1 cellular context compared by ENCODE assay signal in genomic region chr6:125191916-125192609, GRCh38.
TF ChIP-seq lines count a peak whose summit lies in the region.

No MANE protein-coding gene starts in this region.

TF ChIP-seq in HepG2, 621 proteins besides CTCF, POLR2A, EP300 and RAD21 (continued from another document):
- TF ChIP-seq ZBTB14 (CRISPR knock-in tag; IDR thresholded peaks at IDR 0.05), result no peak
- TF ChIP-seq SMC3 (IDR thresholded peaks at IDR 0.05; ENCODE audit: low read length), result peak; percentile 39
- no peak for TF ChIP-seq ZNF501 (CRISPR knock-in tag; IDR thresholded peaks at IDR 0.05)
- no peak for TF ChIP-seq KLF15 (CRISPR knock-in tag; IDR thresholded peaks at IDR 0.05; ENCODE audit: borderline replicate concordance)
- no peak for TF ChIP-seq PPARG (CRISPR knock-in tag; conservative IDR thresholded peaks at IDR 0.05)
- TF ChIP-seq U2AF2 (IDR thresholded peaks at IDR 0.05; ENCODE audit: low read depth, low read length), result no peak
- no peak for TF ChIP-seq ZNF335 (CRISPR knock-in tag; IDR thresholded peaks at IDR 0.05)
- TF ChIP-seq ZNF18 (CRISPR knock-in tag; IDR thresholded peaks at IDR 0.05; ENCODE audit: insufficient replicate concordance), result no peak
- TF ChIP-seq SMYD3 (CRISPR knock-in tag; IDR thresholded peaks at IDR 0.05), result no peak
- no peak for TF ChIP-seq ZNF292 (CRISPR knock-in tag; IDR thresholded peaks at IDR 0.05; ENCODE audit: borderline replicate concordance, low read depth)
- no peak for TF ChIP-seq ETV6 (CRISPR knock-in tag; conservative IDR thresholded peaks at IDR 0.05)
- TF ChIP-seq SP2 (CRISPR knock-in tag; IDR thresholded peaks at IDR 0.05), result no peak
- no peak for TF ChIP-seq EED (CRISPR knock-in tag; IDR thresholded peaks at IDR 0.05)
- TF ChIP-seq CREB1 (IDR thresholded peaks at IDR 0.05), result peak; percentile 28; the same call in 1 of the 2 replicates
- TF ChIP-seq CREB1 (CRISPR knock-in tag; IDR thresholded peaks at IDR 0.05), result no peak
- peak; percentile 75 for TF ChIP-seq ARID3A (IDR thresholded peaks at IDR 0.05; ENCODE audit: low read depth, low read length)
- TF ChIP-seq, protein P1, sequence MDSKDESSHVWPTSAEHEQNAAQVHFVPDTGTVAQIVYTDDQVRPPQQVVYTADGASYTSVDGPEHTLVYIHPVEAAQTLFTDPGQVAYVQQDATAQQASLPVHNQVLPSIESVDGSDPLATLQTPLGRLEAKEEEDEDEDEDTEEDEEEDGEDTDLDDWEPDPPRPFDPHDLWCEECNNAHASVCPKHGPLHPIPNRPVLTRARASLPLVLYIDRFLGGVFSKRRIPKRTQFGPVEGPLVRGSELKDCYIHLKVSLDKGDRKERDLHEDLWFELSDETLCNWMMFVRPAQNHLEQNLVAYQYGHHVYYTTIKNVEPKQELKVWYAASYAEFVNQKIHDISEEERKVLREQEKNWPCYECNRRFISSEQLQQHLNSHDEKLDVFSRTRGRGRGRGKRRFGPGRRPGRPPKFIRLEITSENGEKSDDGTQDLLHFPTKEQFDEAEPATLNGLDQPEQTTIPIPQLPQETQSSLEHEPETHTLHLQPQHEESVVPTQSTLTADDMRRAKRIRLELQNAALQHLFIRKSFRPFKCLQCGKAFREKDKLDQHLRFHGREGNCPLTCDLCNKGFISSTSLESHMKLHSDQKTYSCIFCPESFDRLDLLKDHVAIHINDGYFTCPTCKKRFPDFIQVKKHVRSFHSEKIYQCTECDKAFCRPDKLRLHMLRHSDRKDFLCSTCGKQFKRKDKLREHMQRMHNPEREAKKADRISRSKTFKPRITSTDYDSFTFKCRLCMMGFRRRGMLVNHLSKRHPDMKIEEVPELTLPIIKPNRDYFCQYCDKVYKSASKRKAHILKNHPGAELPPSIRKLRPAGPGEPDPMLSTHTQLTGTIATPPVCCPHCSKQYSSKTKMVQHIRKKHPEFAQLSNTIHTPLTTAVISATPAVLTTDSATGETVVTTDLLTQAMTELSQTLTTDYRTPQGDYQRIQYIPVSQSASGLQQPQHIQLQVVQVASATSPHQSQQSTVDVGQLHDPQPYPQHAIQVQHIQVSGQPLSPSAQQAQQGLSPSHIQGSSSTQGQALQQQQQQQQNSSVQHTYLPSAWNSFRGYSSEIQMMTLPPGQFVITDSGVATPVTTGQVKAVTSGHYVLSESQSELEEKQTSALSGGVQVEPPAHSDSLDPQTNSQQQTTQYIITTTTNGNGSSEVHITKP (CRISPR knock-in tag; IDR thresholded peaks at IDR 0.05; ENCODE audit: low read depth), result no peak
- TF ChIP-seq ZNF629 (CRISPR knock-in tag; conservative IDR thresholded peaks at IDR 0.05), result no peak
- no peak for TF ChIP-seq ZNF333 (CRISPR knock-in tag; IDR thresholded peaks at IDR 0.05; ENCODE audit: borderline replicate concordance)
- no peak for TF ChIP-seq MEIS1 (CRISPR knock-in tag; IDR thresholded peaks at IDR 0.05; ENCODE audit: borderline replicate concordance)
- TF ChIP-seq KDM4B (CRISPR knock-in tag; IDR thresholded peaks at IDR 0.05), result no peak
- TF ChIP-seq, protein P2, sequence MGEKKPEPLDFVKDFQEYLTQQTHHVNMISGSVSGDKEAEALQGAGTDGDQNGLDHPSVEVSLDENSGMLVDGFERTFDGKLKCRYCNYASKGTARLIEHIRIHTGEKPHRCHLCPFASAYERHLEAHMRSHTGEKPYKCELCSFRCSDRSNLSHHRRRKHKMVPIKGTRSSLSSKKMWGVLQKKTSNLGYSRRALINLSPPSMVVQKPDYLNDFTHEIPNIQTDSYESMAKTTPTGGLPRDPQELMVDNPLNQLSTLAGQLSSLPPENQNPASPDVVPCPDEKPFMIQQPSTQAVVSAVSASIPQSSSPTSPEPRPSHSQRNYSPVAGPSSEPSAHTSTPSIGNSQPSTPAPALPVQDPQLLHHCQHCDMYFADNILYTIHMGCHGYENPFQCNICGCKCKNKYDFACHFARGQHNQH (CRISPR knock-in tag; IDR thresholded peaks at IDR 0.05), result no peak
- no peak for TF ChIP-seq PBX2 (CRISPR knock-in tag; IDR thresholded peaks at IDR 0.05)
- TF ChIP-seq, protein P3, sequence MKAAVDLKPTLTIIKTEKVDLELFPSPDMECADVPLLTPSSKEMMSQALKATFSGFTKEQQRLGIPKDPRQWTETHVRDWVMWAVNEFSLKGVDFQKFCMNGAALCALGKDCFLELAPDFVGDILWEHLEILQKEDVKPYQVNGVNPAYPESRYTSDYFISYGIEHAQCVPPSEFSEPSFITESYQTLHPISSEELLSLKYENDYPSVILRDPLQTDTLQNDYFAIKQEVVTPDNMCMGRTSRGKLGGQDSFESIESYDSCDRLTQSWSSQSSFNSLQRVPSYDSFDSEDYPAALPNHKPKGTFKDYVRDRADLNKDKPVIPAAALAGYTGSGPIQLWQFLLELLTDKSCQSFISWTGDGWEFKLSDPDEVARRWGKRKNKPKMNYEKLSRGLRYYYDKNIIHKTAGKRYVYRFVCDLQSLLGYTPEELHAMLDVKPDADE (CRISPR knock-in tag; IDR thresholded peaks at IDR 0.05), result no peak
- no peak for TF ChIP-seq MED13 (CRISPR knock-in tag; IDR thresholded peaks at IDR 0.05)
- TF ChIP-seq IKZF4 (CRISPR knock-in tag; IDR thresholded peaks at IDR 0.05; ENCODE audit: borderline replicate concordance, low read depth, not compliant biosample characterization), result no peak
- TF ChIP-seq IRX3 (CRISPR knock-in tag; IDR thresholded peaks at IDR 0.05; ENCODE audit: borderline replicate concordance, low read depth), result no peak
- TF ChIP-seq FOSL2 (CRISPR knock-in tag; IDR thresholded peaks at IDR 0.05), result peak; percentile 64
- TF ChIP-seq ZNF343 (CRISPR knock-in tag; IDR thresholded peaks at IDR 0.05), result no peak
- no peak for TF ChIP-seq ZNF180 (CRISPR knock-in tag; IDR thresholded peaks at IDR 0.05; ENCODE audit: borderline replicate concordance, low read depth)
- no peak for TF ChIP-seq RFX1 (IDR thresholded peaks at IDR 0.05)
- no peak for TF ChIP-seq ZNF24 (IDR thresholded peaks at IDR 0.05)
- TF ChIP-seq ZNF773 (CRISPR knock-in tag; IDR thresholded peaks at IDR 0.05; ENCODE audit: borderline replicate concordance), result no peak
- TF ChIP-seq MIXL1 (CRISPR knock-in tag; IDR thresholded peaks at IDR 0.05), result no peak
- TF ChIP-seq RXRB (CRISPR knock-in tag; IDR thresholded peaks at IDR 0.05; ENCODE audit: borderline replicate concordance), result no peak
- TF ChIP-seq, protein P4, sequence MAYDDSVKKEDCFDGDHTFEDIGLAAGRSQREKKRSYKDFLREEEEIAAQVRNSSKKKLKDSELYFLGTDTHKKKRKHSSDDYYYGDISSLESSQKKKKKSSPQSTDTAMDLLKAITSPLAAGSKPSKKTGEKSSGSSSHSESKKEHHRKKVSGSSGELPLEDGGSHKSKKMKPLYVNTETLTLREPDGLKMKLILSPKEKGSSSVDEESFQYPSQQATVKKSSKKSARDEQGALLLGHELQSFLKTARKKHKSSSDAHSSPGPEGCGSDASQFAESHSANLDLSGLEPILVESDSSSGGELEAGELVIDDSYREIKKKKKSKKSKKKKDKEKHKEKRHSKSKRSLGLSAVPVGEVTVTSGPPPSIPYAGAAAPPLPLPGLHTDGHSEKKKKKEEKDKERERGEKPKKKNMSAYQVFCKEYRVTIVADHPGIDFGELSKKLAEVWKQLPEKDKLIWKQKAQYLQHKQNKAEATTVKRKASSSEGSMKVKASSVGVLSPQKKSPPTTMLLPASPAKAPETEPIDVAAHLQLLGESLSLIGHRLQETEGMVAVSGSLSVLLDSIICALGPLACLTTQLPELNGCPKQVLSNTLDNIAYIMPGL (CRISPR knock-in tag; IDR thresholded peaks at IDR 0.05; ENCODE audit: borderline replicate concordance in 1 of 2, low read depth in 1 of 2), result 0 out of 4 replicates have a peak, but pooled peaks of 1 of the 2 experiments have one; percentile 21
- no peak for TF ChIP-seq FOXK1 (CRISPR knock-in tag; IDR thresholded peaks at IDR 0.05; ENCODE audit: borderline replicate concordance, low read depth)
- TF ChIP-seq ZNF12 (CRISPR knock-in tag; IDR thresholded peaks at IDR 0.05), result peak; percentile 82
- TF ChIP-seq XRCC5 (optimal IDR thresholded peaks at IDR 0.05; ENCODE audit: low read length), result peak; percentile 78
